8 cellular contexts compared by ENCODE assay signal in genomic region chr1:173478099-173478555, GRCh38.
DNase-seq lines count a peak whose midpoint lies in the region; ATAC-seq and TF ChIP-seq lines count a peak whose summit lies in the region.

No MANE protein-coding gene starts in this region.

- peak overlapping the region; percentile 90 for H3K4me3 Mint-ChIP-seq in activated naive CD8-positive, alpha-beta T cell

- H3K27ac ChIP-seq in DND-41 (ENCODE audit: low read length) (peak overlapping the region; percentile 94), KMS-11 (peak overlapping the region; percentile 43; the same call in 1 of the 2 replicates)

- H3K27ac Mint-ChIP-seq in activated naive CD8-positive, alpha-beta T cell = peak overlapping the region; percentile 85

- peak overlapping the region; percentile 98 for H3K9ac ChIP-seq in DND-41 (ENCODE audit: low read depth, low read length)
- peak overlapping the region; percentile 75; the same call in 1 of the 2 replicates for H3K9ac ChIP-seq in KMS-11

- no peaks in the 10 kb centered on the region for H3K9me3 Mint-ChIP-seq in activated naive CD8-positive, alpha-beta T cell (ENCODE audit: low read depth)

- H2AFZ ChIP-seq in DND-41 (ENCODE audit: low read depth, low read length) (peak overlapping the region; percentile 91), KMS-11 (ENCODE audit: low read depth) (peak overlapping the region; percentile 90)

- H3K4me3 ChIP-seq in DND-41 (ENCODE audit: low read depth in 1 of 2, low read length in 2 of 2) (peak overlapping the region; percentile 87 to 96), KMS-11 (IDR thresholded peaks at IDR 0.05; ENCODE audit: insufficient read depth, low read depth, low read length) (peak overlapping the region; percentile 86)

- ATAC-seq in DND-41 (ENCODE audit: insufficient read depth, low read depth) (no peak), HG03460 (IDR thresholded peaks at IDR 0.05; ENCODE audit: unreplicated experiment) (no peak), GM21737 (IDR thresholded peaks at IDR 0.05; ENCODE audit: unreplicated experiment) (no peak)

- TF ChIP-seq CTCF in DND-41 (IDR thresholded peaks at IDR 0.05; ENCODE audit: borderline replicate concordance, extremely low read depth, low read length, poor library complexity, severe bottlenecking) (no peak), KMS-11 (conservative IDR thresholded peaks at IDR 0.05; ENCODE audit: low read depth, low read length) (no peak)

- H4K20me1 ChIP-seq in DND-41 (ENCODE audit: insufficient read depth, low read length) (peaks cover 7% of the 10 kb centered on the region), KMS-11 (ENCODE audit: insufficient read depth) (no peaks in the 10 kb centered on the region)

- peak; percentile 16 for DNase-seq in DND-41
- peak in 22 of 42 donors; percentile 2 to 56 (median 24) for DNase-seq in head of caudate nucleus
- DNase-seq in non-pigmented ciliary epithelial cell (ENCODE audit: low read depth) = peak; percentile 76
- DNase-seq in NCI-H146 treated with DMSO at 0.1 percent for 48 hours (lab: John Stamatoyannopoulos, UW; ENCODE audit: unreplicated experiment) = no peak

- H3K36me3 ChIP-seq in DND-41 (ENCODE audit: insufficient read depth, low read length) = peaks cover 38% of the 10 kb centered on the region
- peaks cover 11% of the 10 kb centered on the region; the same call in 1 of the 2 replicates for H3K36me3 ChIP-seq in KMS-11 (ENCODE audit: insufficient read depth)

- H3K4me2 ChIP-seq in DND-41 (ENCODE audit: insufficient read depth, low read length) (peak overlapping the region; percentile 98), KMS-11 (peak overlapping the region; percentile 93)

- H3K4me1 Mint-ChIP-seq in activated naive CD8-positive, alpha-beta T cell (ENCODE audit: low read depth) = peaks cover 64% of the 10 kb centered on the region

- no peaks in the 10 kb centered on the region for H3K27me3 ChIP-seq in DND-41 (ENCODE audit: insufficient read depth, low read length, poor library complexity)
- no peaks in the 10 kb centered on the region for H3K27me3 ChIP-seq in KMS-11 (ENCODE audit: insufficient read depth, low read depth)

- H3K4me1 ChIP-seq in DND-41 (ENCODE audit: insufficient read depth, low read length) (peaks cover 44% of the 10 kb centered on the region), KMS-11 (ENCODE audit: low read depth, poor library complexity, severe bottlenecking) (peaks cover 29% of the 10 kb centered on the region)

- H3K27me3 Mint-ChIP-seq in activated naive CD8-positive, alpha-beta T cell = no peaks in the 10 kb centered on the region

- H3K79me2 ChIP-seq in DND-41 (ENCODE audit: insufficient read depth, low read length) = peaks cover 48% of the 10 kb centered on the region
- peaks cover 15% of the 10 kb centered on the region; the same call in 1 of the 2 replicates for H3K79me2 ChIP-seq in KMS-11 (ENCODE audit: insufficient read depth, low read depth)

- intact Hi-C loops in head of caudate nucleus (cut with DNase I) = loop anchor here (5.0 kb wide), 1 partner anchor 46 kb away; no protein-coding TSS in a partner anchor

- no peaks in the 10 kb centered on the region for H3K9me3 ChIP-seq in DND-41 (ENCODE audit: insufficient read depth, low read length, severe bottlenecking)

- H3K36me3 Mint-ChIP-seq in activated naive CD8-positive, alpha-beta T cell = peaks cover 10% of the 10 kb centered on the region
